In genomic region chr16:11210260-11210659, GRCh38 we compare ENCODE assay signal across 20 cellular contexts.
DNase-seq lines count a peak whose midpoint lies in the region; ATAC-seq and TF ChIP-seq lines count a peak whose summit lies in the region.
"Had no signal": no experiment of that assay in that cellular context is flagged by ENCODE, and none has a peak within 500 bp of the region (broad histone marks: within the 10 kb centered on the region; RNA-seq: fewer than 3 reads in every experiment).

No MANE protein-coding gene starts in this region.

- peak overlapping the region; percentile 72 for H3K27ac Mint-ChIP-seq in dendritic cell treated with granulocyte-macrophage colony-stimulating factor and Interleukin-4, amounts not matched to agents 40 ng/mL and 50 ng/mL, for 4 days
- H3K27ac Mint-ChIP-seq in stimulated activated memory B cell treated with anti-CD40 and anti-IgM and Interleukin-4, amounts not matched to agents 10 μg/mL and 1 μg/mL and 100 μg/mL, for 72 hours = peak overlapping the region; percentile 46
- H3K27ac Mint-ChIP-seq: GM23338 had no signal

- peaks cover 18% of the 10 kb centered on the region for H3K27me3 Mint-ChIP-seq in dendritic cell treated with granulocyte-macrophage colony-stimulating factor and Interleukin-4, amounts not matched to agents 40 ng/mL and 50 ng/mL, for 4 days
- H3K27me3 Mint-ChIP-seq in stimulated activated memory B cell treated with anti-CD40 and anti-IgM and Interleukin-4, amounts not matched to agents 10 μg/mL and 1 μg/mL and 100 μg/mL, for 72 hours = peaks cover 33% of the 10 kb centered on the region
- H3K27me3 Mint-ChIP-seq: CD4-positive, alpha-beta memory T cell had no signal

- no peak for TF ChIP-seq CTCF in NB4 (IDR thresholded peaks at IDR 0.05; ENCODE audit: low read depth, low read length)

- peaks cover 0 to 7% (median 0%) of the 10 kb centered on the region in 11 experiments; a peak in 1 of 22 replicates for H3K27me3 ChIP-seq in BLaER1 treated with 17β-estradiol and CSF1 and Interleukin-3, amounts not matched to agents 10 nM and 100 nM
- H3K27me3 ChIP-seq: BE2C had no signal

- H3K4me3 Mint-ChIP-seq in dendritic cell treated with granulocyte-macrophage colony-stimulating factor and Interleukin-4, amounts not matched to agents 40 ng/mL and 50 ng/mL, for 4 days = no peak overlapping the region
- H3K4me3 Mint-ChIP-seq in stimulated activated memory B cell treated with anti-CD40 and anti-IgM and Interleukin-4, amounts not matched to agents 10 μg/mL and 1 μg/mL and 100 μg/mL, for 72 hours = no peak overlapping the region
- H3K4me3 Mint-ChIP-seq: GM23338 had no signal

- H3K9me3 Mint-ChIP-seq in dendritic cell treated with granulocyte-macrophage colony-stimulating factor and Interleukin-4, amounts not matched to agents 40 ng/mL and 50 ng/mL, for 4 days = no peaks in the 10 kb centered on the region
- H3K9me3 Mint-ChIP-seq in stimulated activated memory B cell treated with anti-CD40 and anti-IgM and Interleukin-4, amounts not matched to agents 10 μg/mL and 1 μg/mL and 100 μg/mL, for 72 hours = peaks cover 5% of the 10 kb centered on the region

- no peak for ATAC-seq in stimulated activated memory B cell treated with anti-CD40 and anti-IgM and Interleukin-4, amounts not matched to agents 10 μg/mL and 1 μg/mL and 100 μg/mL, for 72 hours
- ATAC-seq in GM21529 (IDR thresholded peaks at IDR 0.05; ENCODE audit: unreplicated experiment) (no peak), GM18511 (IDR thresholded peaks at IDR 0.05; ENCODE audit: unreplicated experiment) (no peak)

- intact Hi-C loops in dendritic cell treated with granulocyte-macrophage colony-stimulating factor and Interleukin-4, amounts not matched to agents 40 ng/mL and 50 ng/mL, for 4 days (cut with micrococcal nuclease) = no loop called here

- no peaks in the 10 kb centered on the region for H3K36me3 Mint-ChIP-seq in dendritic cell treated with granulocyte-macrophage colony-stimulating factor and Interleukin-4, amounts not matched to agents 40 ng/mL and 50 ng/mL, for 4 days (ENCODE audit: low read depth)
- H3K36me3 Mint-ChIP-seq in stimulated activated memory B cell treated with anti-CD40 and anti-IgM and Interleukin-4, amounts not matched to agents 10 μg/mL and 1 μg/mL and 100 μg/mL, for 72 hours = peaks cover 5% of the 10 kb centered on the region
- H3K36me3 Mint-ChIP-seq: CD4-positive, alpha-beta memory T cell had no signal

- no peak overlapping the region for H3K4me3 ChIP-seq in BLaER1 treated with 17β-estradiol and CSF1 and Interleukin-3, amounts not matched to agents 10 nM and 100 nM
- no peak overlapping the region for H3K4me3 ChIP-seq in NB4 (ENCODE audit: low read depth, low read length)
- H3K4me3 ChIP-seq: A549, GM23338, HAP-1 had no signal

- no peak overlapping the region for H3K9ac ChIP-seq in BLaER1 treated with 17β-estradiol and CSF1 and Interleukin-3, amounts not matched to agents 10 nM and 100 nM

- H3K9me3 ChIP-seq in BLaER1 treated with 17β-estradiol and CSF1 and Interleukin-3, amounts not matched to agents 10 nM and 100 nM (replicated peaks in 1 of 11) = peaks cover 9 to 16% (median 12%) of the 10 kb centered on the region in 11 experiments; a peak in 21 of 22 replicates
- H3K9me3 ChIP-seq: HAP-1 had no signal

- peaks cover 83% of the 10 kb centered on the region for H3K4me1 Mint-ChIP-seq in dendritic cell treated with granulocyte-macrophage colony-stimulating factor and Interleukin-4, amounts not matched to agents 40 ng/mL and 50 ng/mL, for 4 days (ENCODE audit: low read depth)
- peaks cover 79% of the 10 kb centered on the region for H3K4me1 Mint-ChIP-seq in stimulated activated memory B cell treated with anti-CD40 and anti-IgM and Interleukin-4, amounts not matched to agents 10 μg/mL and 1 μg/mL and 100 μg/mL, for 72 hours

- H4K20me1 ChIP-seq in BLaER1 treated with 17β-estradiol and CSF1 and Interleukin-3, amounts not matched to agents 10 nM and 100 nM = no peaks in the 10 kb centered on the region

- DNase-seq in NB4 (ENCODE audit: low read depth) (peak; percentile 28), HCEC 1CT (no peak)
- DNase-seq: 8988T; ACHN; AML-193; BE2C; C1 segment of cervical spinal cord; Calu3; CD4-positive, alpha-beta memory T cell; COR-L47; DMS79 treated with DMSO at 0.1 percent for 48 hours; GF-D8 had no signal

- peak overlapping the region in 10 of 11 experiments; percentile 3 to 92 (median 62); a peak in 14 of 22 replicates for H3K4me2 ChIP-seq in BLaER1 treated with 17β-estradiol and CSF1 and Interleukin-3, amounts not matched to agents 10 nM and 100 nM
- H3K4me2 ChIP-seq: A549, GM23338 had no signal

- H3K36me3 ChIP-seq in BLaER1 treated with 17β-estradiol and CSF1 and Interleukin-3, amounts not matched to agents 10 nM and 100 nM = no peaks in the 10 kb centered on the region
- H3K36me3 ChIP-seq: BE2C, HAP-1 had no signal

- H3K4me1 ChIP-seq in BLaER1 treated with 17β-estradiol and CSF1 and Interleukin-3, amounts not matched to agents 10 nM and 100 nM = peaks cover 45 to 75% (median 58%) of the 10 kb centered on the region in 10 experiments
- H3K4me1 ChIP-seq: A549, HAP-1 had no signal

- no peak overlapping the region for H3K27ac ChIP-seq in BLaER1 treated with 17β-estradiol and CSF1 and Interleukin-3, amounts not matched to agents 10 nM and 100 nM
- H3K27ac ChIP-seq: A549 had no signal

- no peak for TF ChIP-seq POLR2A in NB4 (IDR thresholded peaks at IDR 0.05; ENCODE audit: extremely low read depth, insufficient read length)
